In the genomic region with DNA sequence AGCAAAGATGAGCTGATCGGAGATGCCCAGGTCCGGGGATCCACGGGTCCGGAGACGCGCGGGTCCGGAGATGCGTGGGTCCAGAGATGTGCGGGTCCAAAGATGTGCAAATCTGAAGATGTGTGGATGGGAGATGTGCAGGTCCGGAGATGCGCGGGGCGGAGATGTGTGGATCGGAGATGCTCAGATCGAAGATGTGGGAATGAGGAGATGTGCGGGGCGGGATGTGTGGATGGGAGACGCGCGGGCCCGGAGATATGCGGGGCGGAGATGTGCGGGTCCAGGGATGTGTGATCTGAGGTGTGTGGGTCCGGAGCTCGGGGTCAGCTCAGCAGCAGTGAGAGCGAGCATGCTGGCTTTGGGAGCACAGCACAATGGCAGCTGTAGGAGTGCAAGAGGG, we compare ENCODE assay signal across 7 cellular contexts. TPM values are rescaled to one million over a fixed set of nuclear protein-coding genes. Genes with fewer than 3 reads are reported as not detected.
"Had no signal": no experiment of that assay in that cellular context is flagged by ENCODE, and none has a peak within 500 bp of the region (broad histone marks: within the 10 kb centered on the region; RNA-seq: fewer than 3 reads in every experiment).

No MANE protein-coding gene starts in this region.

- H3K27me3 Mint-ChIP-seq: IgD-negative memory B cell had no signal

- DNase-seq: GM23248, GOT3, H9, HCEC 1CT, KBM-7 had no signal

- H3K4me1 Mint-ChIP-seq: H9 had no signal

- H3K4me3 Mint-ChIP-seq: H9, IgD-negative memory B cell had no signal

RNA-seq across cellular contexts. Expression of a gene that starts 48.5 kb away (rescaled TPM):
- total RNA-seq: GM23248, HT1080 had no signal
